In genomic region chr5:36241636-36242533, GRCh38 we compare ENCODE assay signal across 1 cellular context.
TF ChIP-seq lines count a peak whose summit lies in the region.

NADK2 (minus strand) TSS chr5:36241925; CDS start chr5:36241798, 127 bp downstream.

TF ChIP-seq in K562, 482 proteins besides CTCF, POLR2A, EP300 and RAD21 (continued from another document and continues in another):
- TF ChIP-seq ELF2 (CRISPR knock-in tag; IDR thresholded peaks at IDR 0.05) (peak; percentile 60; the same call in 1 of the 2 replicates), VEZF1 (CRISPR knock-in tag; IDR thresholded peaks at IDR 0.05) (peak; percentile 92), E2F1 (CRISPR knock-in tag; IDR thresholded peaks at IDR 0.05) (peak; percentile 91), MYC (IDR thresholded peaks at IDR 0.05; ENCODE audit: low read depth, low read length) (peak; percentile 92), MYC (CRISPR knock-in tag; IDR thresholded peaks at IDR 0.05; ENCODE audit: borderline replicate concordance, low read depth) (peak; percentile 76; the same call in 1 of the 2 replicates), MXI1 (IDR thresholded peaks at IDR 0.05; ENCODE audit: low read depth, low read length) (peak; percentile 64; the same call in 1 of the 2 replicates), LEF1 (IDR thresholded peaks at IDR 0.05) (peak; percentile 95), ADNP (tag; IDR thresholded peaks at IDR 0.05) (no peak), RFX7 (CRISPR knock-in tag; IDR thresholded peaks at IDR 0.05) (no peak), POLR2AphosphoS5 (IDR thresholded peaks at IDR 0.05; ENCODE audit: control insufficient read depth, insufficient read depth, low read depth, low read length) (no peak), ZNF507 (tag; conservative IDR thresholded peaks at IDR 0.05) (no peak), ZNF717 (CRISPR knock-in tag; IDR thresholded peaks at IDR 0.05) (no peak), SMAD1 (IDR thresholded peaks at IDR 0.05; ENCODE audit: low read depth, low read length, partially characterized antibody) (peak; percentile 25), ESRRB (CRISPR knock-in tag; IDR thresholded peaks at IDR 0.05; ENCODE audit: borderline replicate concordance) (no peak), RBM17 (IDR thresholded peaks at IDR 0.05; ENCODE audit: borderline replicate concordance, low read depth, low read length) (no peak), ZNF146 (CRISPR knock-in tag; IDR thresholded peaks at IDR 0.05; ENCODE audit: unreplicated experiment) (no peak), NFE2 (IDR thresholded peaks at IDR 0.05; ENCODE audit: low read depth) (peak; percentile 45; the same call in 1 of the 2 replicates), HCFC1 (IDR thresholded peaks at IDR 0.05; ENCODE audit: low read depth, low read length) (peak; percentile 36; the same call in 1 of the 2 replicates), ZNF444 (CRISPR knock-in tag; IDR thresholded peaks at IDR 0.05) (no peak), UBTF (IDR thresholded peaks at IDR 0.05; ENCODE audit: borderline replicate concordance in 1 of 2, low read depth in 2 of 2, low read length in 2 of 2) (no peak; a peak in 1 of 4 replicates), RUNX1 (IDR thresholded peaks at IDR 0.05; ENCODE audit: low read depth) (0 out of 2 replicates have a peak, but pooled peaks have one; percentile 20), BMI1 (IDR thresholded peaks at IDR 0.05; ENCODE audit: low read length) (no peak), MECOM (CRISPR knock-in tag; IDR thresholded peaks at IDR 0.05) (peak; percentile 87), RAD51 (IDR thresholded peaks at IDR 0.05; ENCODE audit: borderline replicate concordance, low read depth) (peak; percentile 46; the same call in 1 of the 2 replicates), POLR2B (IDR thresholded peaks at IDR 0.05; ENCODE audit: low read depth, partially characterized antibody) (peak; percentile 75), ZBTB34 (CRISPR knock-in tag; IDR thresholded peaks at IDR 0.05) (peak; percentile 82), BRD4 (IDR thresholded peaks at IDR 0.05) (peak; percentile 90), ERF (CRISPR knock-in tag; IDR thresholded peaks at IDR 0.05) (peak; percentile 97), HOMEZ (CRISPR knock-in tag; IDR thresholded peaks at IDR 0.05) (0 out of 2 replicates have a peak, but pooled peaks have one; percentile 23), ETS1 (conservative IDR thresholded peaks at IDR 0.05; ENCODE audit: control insufficient read depth, low read depth, low read length) (peak; percentile 11; the same call in 1 of the 2 replicates), ZNF766 (CRISPR knock-in tag; conservative IDR thresholded peaks at IDR 0.05) (peak; percentile 92), EGR1 (conservative IDR thresholded peaks at IDR 0.05) (peak; percentile 86), PPARD (CRISPR knock-in tag; IDR thresholded peaks at IDR 0.05) (no peak), BCLAF1 (IDR thresholded peaks at IDR 0.05; ENCODE audit: borderline replicate concordance in 1 of 2, control insufficient read depth in 1 of 2, low read depth in 2 of 2, low read length in 1 of 2) (peak in 1 of 2 experiments; percentile 71; a peak in 1 of 4 replicates), ZNF583 (CRISPR knock-in tag; IDR thresholded peaks at IDR 0.05) (peak; percentile 89; the same call in 1 of the 2 replicates), NR3C1 (CRISPR knock-in tag; IDR thresholded peaks at IDR 0.05) (peak; percentile 91; the same call in 1 of the 2 replicates), MLLT1 (IDR thresholded peaks at IDR 0.05) (peak in 1 of 2 experiments; percentile 49; a peak in 3 of 4 replicates), TCF15 (CRISPR knock-in tag; IDR thresholded peaks at IDR 0.05) (peak; percentile 78), HDAC2 (IDR thresholded peaks at IDR 0.05) (peak; percentile 67; the same call in 1 of the 2 replicates), GATA2 (CRISPR knock-in tag; IDR thresholded peaks at IDR 0.05) (no peak), HMG20B (CRISPR knock-in tag; IDR thresholded peaks at IDR 0.05) (no peak), ZNF165 (CRISPR knock-in tag; IDR thresholded peaks at IDR 0.05; ENCODE audit: borderline replicate concordance) (no peak), E2F4 (CRISPR knock-in tag; IDR thresholded peaks at IDR 0.05; ENCODE audit: low read depth) (peak; percentile 85), THRA (IDR thresholded peaks at IDR 0.05) (no peak), ZNF23 (CRISPR knock-in tag; IDR thresholded peaks at IDR 0.05) (no peak), ZNF217 (CRISPR knock-in tag; IDR thresholded peaks at IDR 0.05) (no peak), HNRNPLL (IDR thresholded peaks at IDR 0.05; ENCODE audit: low read depth, low read length, poor library complexity, severe bottlenecking) (peak; percentile 14), SIN3A (IDR thresholded peaks at IDR 0.05; ENCODE audit: borderline replicate concordance in 2 of 2, control insufficient read depth in 1 of 2, low read depth in 2 of 2, low read length in 2 of 2) (no peak), ARNT (IDR thresholded peaks at IDR 0.05) (0 out of 4 replicates have a peak, but pooled peaks have one; percentile 31 to 55), PCBP1 (IDR thresholded peaks at IDR 0.05; ENCODE audit: low read depth, low read length, poor library complexity, severe bottlenecking) (peak; percentile 72), ETV5 (CRISPR knock-in tag; IDR thresholded peaks at IDR 0.05; ENCODE audit: low read depth) (peak; percentile 70)
